Comparison of ENCODE assay signal across 21 cellular contexts in the genomic region with DNA sequence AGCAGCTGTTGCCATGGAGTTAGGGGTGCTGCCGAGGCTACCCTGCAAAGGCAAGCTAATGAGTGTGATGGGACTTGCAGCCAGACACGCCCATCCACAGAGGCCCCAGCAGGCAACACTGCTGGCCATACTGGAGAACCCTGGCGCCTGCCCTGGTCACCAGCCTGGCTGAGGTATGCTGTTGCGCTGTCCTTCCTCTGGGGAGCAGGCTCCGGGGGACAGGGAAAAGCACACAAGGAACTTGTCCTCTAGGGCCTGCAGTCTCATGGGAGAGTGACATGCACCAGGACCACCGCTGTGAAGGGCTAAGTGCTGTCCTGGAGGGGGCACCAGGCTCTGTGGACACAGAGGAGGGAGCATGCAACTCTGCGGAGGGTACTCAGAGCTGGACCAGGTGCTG. TPM values are rescaled to one million over a fixed set of nuclear protein-coding genes. Genes with fewer than 3 reads are reported as not detected.
DNase-seq lines count a peak whose midpoint lies in the region; ATAC-seq and TF ChIP-seq lines count a peak whose summit lies in the region.
"Had no signal": no experiment of that assay in that cellular context is flagged by ENCODE, and none has a peak within 500 bp of the region (broad histone marks: within the 10 kb centered on the region; RNA-seq: fewer than 3 reads in every experiment).

No MANE protein-coding gene starts in this region.

- no CpG with 5 or more reads among the region's 7 CpGs for WGBS in neuronal stem cell (ENCODE audit: extremely low coverage in 2 of 2, insufficient read length in 2 of 2, insufficient replicate concordance in 1 of 2), 2 donors

- H3K9me2 ChIP-seq in HCT116 (ENCODE audit: insufficient read depth): no peaks in the 10 kb centered on the region

- no peak for TF ChIP-seq POLR2A in HCT116 (IDR thresholded peaks at IDR 0.05; ENCODE audit: borderline replicate concordance, extremely low read depth, insufficient read depth, insufficient read length)

- no peak overlapping the region for H4K91ac ChIP-seq in neuronal stem cell (ENCODE audit: low read depth, low read length, poor library complexity)

- H3K4me2 ChIP-seq in HCT116 (ENCODE audit: low read length) (no peak overlapping the region), neuronal stem cell (ENCODE audit: insufficient read depth, low read length, poor library complexity, severe bottlenecking) (no peak overlapping the region)

- H3K27ac ChIP-seq in HCT116 (ENCODE audit: low read depth, low read length) (no peak overlapping the region), neuronal stem cell (replicated peaks; ENCODE audit: low read length) (no peak overlapping the region)
- H3K27ac ChIP-seq: gastroesophageal sphincter had no signal

- H2BK15ac ChIP-seq in neuronal stem cell (ENCODE audit: low read length): no peak overlapping the region

- H3K9me3 ChIP-seq in HCT116 (ENCODE audit: control insufficient read depth in 1 of 2, insufficient read depth in 1 of 2, low read depth in 1 of 2, low read length in 2 of 2) (no peaks in the 10 kb centered on the region), neuronal stem cell (replicated peaks in 1 of 2; ENCODE audit: control insufficient read depth in 2 of 2, insufficient read depth in 1 of 2, low read depth in 1 of 2, low read length in 2 of 2) (peaks cover 0 to 2% of the 10 kb centered on the region in 2 donors)
- H3K9me3 ChIP-seq: gastroesophageal sphincter had no signal

- RAD21 ChIA-PET in HCT116 (lab: Charles Lee; ENCODE audit: low non-redundant PET in 1 of 2, low total read pairs in 2 of 2, uncharacterized antibody in 2 of 2, unreplicated experiment in 2 of 2): no interaction called here

- peak overlapping the region; percentile 23 for H3K18ac ChIP-seq in neuronal stem cell (ENCODE audit: low read length)

- peak overlapping the region; percentile 72 for H3K27ac Mint-ChIP-seq in activated CD4-positive, alpha-beta memory T cell treated with anti-CD3 and anti-CD28 coated beads, Interleukin-2, amount 10 ng/mL, durations not matched to agents 7 days and 5 days
- no peak overlapping the region for H3K27ac Mint-ChIP-seq in activated CD4-positive, alpha-beta memory T cell treated with anti-CD3 and anti-CD28 coated beads for 36 hours
- peak overlapping the region; percentile 74 for H3K27ac Mint-ChIP-seq in activated T-helper 2 cell treated with anti-CD3 and anti-CD28 coated beads, Interferon-gamma antibody, Interleukin-2, Interleukin-4, amounts not matched to agents 10 μg/mL and 5 μg/mL and 100 μg/mL, durations not matched to agents 14 hours and 24 hours and 36 hours

- H3K9me3 Mint-ChIP-seq in activated CD4-positive, alpha-beta memory T cell treated with anti-CD3 and anti-CD28 coated beads, Interleukin-2, amount 10 ng/mL, durations not matched to agents 7 days and 5 days: no peaks in the 10 kb centered on the region
- H3K9me3 Mint-ChIP-seq in activated CD4-positive, alpha-beta memory T cell treated with anti-CD3 and anti-CD28 coated beads for 36 hours: no peaks in the 10 kb centered on the region
- H3K9me3 Mint-ChIP-seq in activated T-helper 2 cell treated with anti-CD3 and anti-CD28 coated beads, Interferon-gamma antibody, Interleukin-2, Interleukin-4, amounts not matched to agents 10 μg/mL and 5 μg/mL and 100 μg/mL, durations not matched to agents 14 hours and 24 hours and 36 hours: no peaks in the 10 kb centered on the region
- H3K9me3 Mint-ChIP-seq: brain, T-cell had no signal

- H2BK120ac ChIP-seq in neuronal stem cell (ENCODE audit: low read depth, low read length): no peak overlapping the region

- TF ChIP-seq CTCF in HCT116 (IDR thresholded peaks at IDR 0.05 in 2 of 3, conservative IDR thresholded peaks at IDR 0.05 in 1 of 3; ENCODE audit: borderline replicate concordance in 1 of 3, insufficient read depth in 1 of 3, low read depth in 2 of 3, low read length in 2 of 3): no peak

- no peak overlapping the region for H2AK5ac ChIP-seq in neuronal stem cell (ENCODE audit: low read depth, low read length)

- no peaks in the 10 kb centered on the region for H3K36me3 ChIP-seq in HCT116 (ENCODE audit: control insufficient read depth in 1 of 2, insufficient read depth in 2 of 2, low read length in 2 of 2)
- peaks cover 27 to 46% of the 10 kb centered on the region in 2 donors for H3K36me3 ChIP-seq in neuronal stem cell (replicated peaks in 1 of 2; ENCODE audit: control insufficient read depth in 2 of 2, insufficient read depth in 2 of 2, low read length in 2 of 2)

- H3K4me3 Mint-ChIP-seq in activated CD4-positive, alpha-beta memory T cell treated with anti-CD3 and anti-CD28 coated beads, Interleukin-2, amount 10 ng/mL, durations not matched to agents 7 days and 5 days: no peak overlapping the region
- H3K4me3 Mint-ChIP-seq in activated CD4-positive, alpha-beta memory T cell treated with anti-CD3 and anti-CD28 coated beads for 36 hours: no peak overlapping the region
- H3K4me3 Mint-ChIP-seq in activated T-helper 2 cell treated with anti-CD3 and anti-CD28 coated beads, Interferon-gamma antibody, Interleukin-2, Interleukin-4, amounts not matched to agents 10 μg/mL and 5 μg/mL and 100 μg/mL, durations not matched to agents 14 hours and 24 hours and 36 hours (ENCODE audit: low read depth): no peak overlapping the region
- H3K4me3 Mint-ChIP-seq: brain, T-cell had no signal

- no peak overlapping the region for H2AFZ ChIP-seq in HCT116 (ENCODE audit: low read depth, low read length, poor library complexity, severe bottlenecking)
- H2AFZ ChIP-seq in neuronal stem cell (ENCODE audit: low read length): no peak overlapping the region

- no peak overlapping the region for H3K14ac ChIP-seq in neuronal stem cell (ENCODE audit: low read length)

- CTCF ChIA-PET in activated CD4-positive, alpha-beta memory T cell treated with anti-CD3 and anti-CD28 coated beads, Interleukin-2, amount 10 ng/mL, durations not matched to agents 7 days and 5 days (lab: Charles Lee): interaction anchor here (0.6 kb wide), 1 partner anchor 139 kb away, joined by 3 read pairs; no protein-coding TSS in a partner anchor
- CTCF ChIA-PET in activated CD4-positive, alpha-beta memory T cell treated with anti-CD3 and anti-CD28 coated beads for 36 hours (lab: Charles Lee): interaction anchor here (0.8 to 1.1 kb wide), 2 partner anchors 25 to 62 kb away, joined by 3 to 5 read pairs; no protein-coding TSS in a partner anchor
- CTCF ChIA-PET in HCT116 (lab: Charles Lee): no interaction called here

- H3K27me3 ChIP-seq in HCT116 (ENCODE audit: insufficient read depth, low read length) (no peaks in the 10 kb centered on the region), neuronal stem cell (ENCODE audit: control insufficient read depth in 3 of 3, insufficient read depth in 3 of 3, low read depth in 1 of 3, low read length in 3 of 3) (no peaks in the 10 kb centered on the region)
- H3K27me3 ChIP-seq: gastroesophageal sphincter had no signal

- H3K79me2 ChIP-seq in HCT116 (ENCODE audit: insufficient read depth, low read length): no peaks in the 10 kb centered on the region

- intact Hi-C loops in activated CD4-positive, alpha-beta memory T cell treated with anti-CD3 and anti-CD28 coated beads for 36 hours (cut with micrococcal nuclease): no loop called here
- intact Hi-C loops in HCT116 (cut with micrococcal nuclease): no loop called here
- intact Hi-C loops in activated T-helper 2 cell treated with anti-CD3 and anti-CD28 coated beads, Interferon-gamma antibody, Interleukin-2, Interleukin-4, amounts not matched to agents 10 μg/mL and 5 μg/mL and 100 μg/mL, durations not matched to agents 14 hours and 24 hours and 36 hours (cut with micrococcal nuclease): no loop called here

- H3K9ac ChIP-seq in HCT116 (ENCODE audit: low read length) (no peak overlapping the region), neuronal stem cell (ENCODE audit: low read depth, low read length, poor library complexity) (peak overlapping the region; percentile 55)

- no TSS peak for BruUV-seq in HCT116 (replicated peaks; lab: Mats Ljungman, UMichigan)

- H3K23ac ChIP-seq in neuronal stem cell (ENCODE audit: low read depth, low read length, poor library complexity): no peak overlapping the region

- H3K4ac ChIP-seq in neuronal stem cell (ENCODE audit: low read length): no peak overlapping the region

- no peak overlapping the region for H2BK5ac ChIP-seq in neuronal stem cell (ENCODE audit: low read length)

- peaks cover 28% of the 10 kb centered on the region for H3K36me3 Mint-ChIP-seq in activated CD4-positive, alpha-beta memory T cell treated with anti-CD3 and anti-CD28 coated beads, Interleukin-2, amount 10 ng/mL, durations not matched to agents 7 days and 5 days (ENCODE audit: low read depth)
- H3K36me3 Mint-ChIP-seq in activated CD4-positive, alpha-beta memory T cell treated with anti-CD3 and anti-CD28 coated beads for 36 hours: peaks cover 12% of the 10 kb centered on the region
- H3K36me3 Mint-ChIP-seq in activated T-helper 2 cell treated with anti-CD3 and anti-CD28 coated beads, Interferon-gamma antibody, Interleukin-2, Interleukin-4, amounts not matched to agents 10 μg/mL and 5 μg/mL and 100 μg/mL, durations not matched to agents 14 hours and 24 hours and 36 hours (ENCODE audit: low read depth): peaks cover 38% of the 10 kb centered on the region

- no peaks in the 10 kb centered on the region for H3K27me3 Mint-ChIP-seq in activated CD4-positive, alpha-beta memory T cell treated with anti-CD3 and anti-CD28 coated beads, Interleukin-2, amount 10 ng/mL, durations not matched to agents 7 days and 5 days
- no peaks in the 10 kb centered on the region for H3K27me3 Mint-ChIP-seq in activated CD4-positive, alpha-beta memory T cell treated with anti-CD3 and anti-CD28 coated beads for 36 hours
- no peaks in the 10 kb centered on the region for H3K27me3 Mint-ChIP-seq in activated T-helper 2 cell treated with anti-CD3 and anti-CD28 coated beads, Interferon-gamma antibody, Interleukin-2, Interleukin-4, amounts not matched to agents 10 μg/mL and 5 μg/mL and 100 μg/mL, durations not matched to agents 14 hours and 24 hours and 36 hours (ENCODE audit: low read depth)
- H3K27me3 Mint-ChIP-seq: brain, T-cell had no signal

- H2BK12ac ChIP-seq in neuronal stem cell (ENCODE audit: low read length): no peak overlapping the region

- no peak for TF ChIP-seq RAD21 in HCT116 (IDR thresholded peaks at IDR 0.05; ENCODE audit: low read depth)

- no peak for DNase-seq in activated CD4-positive, alpha-beta memory T cell treated with anti-CD3 and anti-CD28 coated beads, Interleukin-2, amount 10 ng/mL, durations not matched to agents 7 days and 5 days
- no peak for DNase-seq in activated CD4-positive, alpha-beta memory T cell treated with anti-CD3 and anti-CD28 coated beads for 36 hours
- DNase-seq in HCT116 (ENCODE audit: low read depth, low spot score): no peak
- DNase-seq in activated T-helper 2 cell treated with anti-CD3 and anti-CD28 coated beads, Interferon-gamma antibody, Interleukin-2, Interleukin-4, amounts not matched to agents 10 μg/mL and 5 μg/mL and 100 μg/mL, durations not matched to agents 14 hours and 24 hours and 36 hours (ENCODE audit: low spot score): no peak
- DNase-seq in neuronal stem cell (ENCODE audit: low spot score): no peak
- no peak for DNase-seq in activated CD4-positive, CD25-positive, alpha-beta regulatory T cell treated with anti-CD3 and anti-CD28 coated beads, Interleukin-2, amount 50 U/mL, for 72 hours
- DNase-seq: activated CD4-positive, CD25-positive, alpha-beta regulatory T cell; activated CD8-positive, alpha-beta memory T cell treated with anti-CD3 and anti-CD28 coated beads, Interleukin-2, amount 50 U/mL, for 48 hours; activated naive CD4-positive, alpha-beta T cell treated with anti-CD3 and anti-CD28 coated beads, Interleukin-2, amount 50 U/mL, for 16 hours; GOT3; IMR-90; midbrain; NCI-H2029; NCI-H446 treated with DMSO at 0.1 percent for 48 hours; NK-92 treated with Interleukin-12 subunit alpha and Interleukin-12 subunit beta, amount 100 ng/mL, for 24 hours; T-cell had no signal

- ATAC-seq in HCT116: peak; percentile 41; the same call in 1 of the 2 replicates
- no peak for ATAC-seq in GM21515 (IDR thresholded peaks at IDR 0.05; ENCODE audit: unreplicated experiment)
- no peak for ATAC-seq in HG03135 (IDR thresholded peaks at IDR 0.05; ENCODE audit: unreplicated experiment)
- ATAC-seq: gastroesophageal sphincter had no signal

- H3K79me1 ChIP-seq in neuronal stem cell (ENCODE audit: low read depth, low read length): no peaks in the 10 kb centered on the region

- H4K20me1 ChIP-seq in HCT116 (ENCODE audit: insufficient read depth): no peaks in the 10 kb centered on the region

- peaks cover 36% of the 10 kb centered on the region for H3K4me1 Mint-ChIP-seq in activated CD4-positive, alpha-beta memory T cell treated with anti-CD3 and anti-CD28 coated beads, Interleukin-2, amount 10 ng/mL, durations not matched to agents 7 days and 5 days
- peaks cover 36% of the 10 kb centered on the region for H3K4me1 Mint-ChIP-seq in activated CD4-positive, alpha-beta memory T cell treated with anti-CD3 and anti-CD28 coated beads for 36 hours (ENCODE audit: low read depth)
- peaks cover 32% of the 10 kb centered on the region for H3K4me1 Mint-ChIP-seq in activated T-helper 2 cell treated with anti-CD3 and anti-CD28 coated beads, Interferon-gamma antibody, Interleukin-2, Interleukin-4, amounts not matched to agents 10 μg/mL and 5 μg/mL and 100 μg/mL, durations not matched to agents 14 hours and 24 hours and 36 hours (ENCODE audit: low read depth)
- H3K4me1 Mint-ChIP-seq: brain had no signal

- H4K8ac ChIP-seq in neuronal stem cell (ENCODE audit: low read depth, low read length): no peak overlapping the region

- no peak overlapping the region for H3K4me3 ChIP-seq in HCT116 (replicated peaks in 1 of 2; ENCODE audit: low read depth in 1 of 2, low read length in 2 of 2)
- peak overlapping the region in 1 of 2 donors; percentile 0 for H3K4me3 ChIP-seq in neuronal stem cell (ENCODE audit: low read length in 2 of 2)
- H3K4me3 ChIP-seq: gastroesophageal sphincter had no signal

- POLR2A ChIA-PET in activated CD4-positive, alpha-beta memory T cell treated with anti-CD3 and anti-CD28 coated beads, Interleukin-2, amount 10 ng/mL, durations not matched to agents 7 days and 5 days (lab: Charles Lee): interaction anchor here (1.1 to 1.5 kb wide), 4 partner anchors 15 to 313 kb away, joined by 3 to 7 read pairs (median 3); a partner anchor contains a TSS
- POLR2A ChIA-PET in activated CD4-positive, alpha-beta memory T cell treated with anti-CD3 and anti-CD28 coated beads for 36 hours (lab: Charles Lee): no interaction called here
- POLR2A ChIA-PET in HCT116 (lab: Charles Lee): no interaction called here

- H3K4me1 ChIP-seq in HCT116 (ENCODE audit: control insufficient read depth in 1 of 2, insufficient read depth in 2 of 2, low read length in 2 of 2) (no peaks in the 10 kb centered on the region), neuronal stem cell (ENCODE audit: control insufficient read depth in 2 of 2, insufficient read depth in 1 of 2, low read depth in 1 of 2, low read length in 2 of 2) (peaks cover 0 to 12% of the 10 kb centered on the region in 2 donors)

RNA-seq across cellular contexts. Expression of a gene that starts 35.8 kb away (rescaled TPM):
- 10 to 100 TPM; 37.3 to 41.4 TPM for total RNA-seq in activated CD4-positive, alpha-beta memory T cell treated with anti-CD3 and anti-CD28 coated beads, Interleukin-2, amount 10 ng/mL, durations not matched to agents 7 days and 5 days
- 10 to 100 TPM; 29.8 to 31.1 TPM for total RNA-seq in activated CD4-positive, alpha-beta memory T cell treated with anti-CD3 and anti-CD28 coated beads for 36 hours
- total RNA-seq in HCT116 (2021; ENCODE audit: unreplicated experiment): 18.0 TPM
- polyA plus RNA-seq in HCT116 (2012): 18.9 and 20.8 TPM in 2 replicates
- 21.2 and 23.6 TPM in 2 replicates for total RNA-seq in activated T-helper 2 cell treated with anti-CD3 and anti-CD28 coated beads, Interferon-gamma antibody, Interleukin-2, Interleukin-4, amounts not matched to agents 10 μg/mL and 5 μg/mL and 100 μg/mL, durations not matched to agents 14 hours and 24 hours and 36 hours
- polyA plus RNA-seq in neuronal stem cell (2013, experiment 1 of 2): 16.6 TPM
- 17.0 TPM for polyA plus RNA-seq in neuronal stem cell (2013, experiment 2 of 2)

RNA-seq across cellular contexts. Expression of a gene that starts 45.4 kb away (rescaled TPM):
- 1 to 10 TPM; 2.4 to 2.9 TPM for total RNA-seq in activated CD4-positive, alpha-beta memory T cell treated with anti-CD3 and anti-CD28 coated beads, Interleukin-2, amount 10 ng/mL, durations not matched to agents 7 days and 5 days
- total RNA-seq in activated CD4-positive, alpha-beta memory T cell treated with anti-CD3 and anti-CD28 coated beads for 36 hours: 1 to 10 TPM; 2.7 to 2.8 TPM
- total RNA-seq in HCT116 (2021; ENCODE audit: unreplicated experiment): 26.4 TPM
- 17.6 and 20.2 TPM in 2 replicates for polyA plus RNA-seq in HCT116 (2012)
- 1.0 and 1.3 TPM in 2 replicates for total RNA-seq in activated T-helper 2 cell treated with anti-CD3 and anti-CD28 coated beads, Interferon-gamma antibody, Interleukin-2, Interleukin-4, amounts not matched to agents 10 μg/mL and 5 μg/mL and 100 μg/mL, durations not matched to agents 14 hours and 24 hours and 36 hours
- polyA plus RNA-seq in neuronal stem cell (2013, experiment 1 of 2): 5.1 TPM
- polyA plus RNA-seq in neuronal stem cell (2013, experiment 2 of 2): 5.5 TPM
- polyA plus RNA-seq: neural cell had no signal
